22 cellular contexts compared by ENCODE assay signal in the genomic region with DNA sequence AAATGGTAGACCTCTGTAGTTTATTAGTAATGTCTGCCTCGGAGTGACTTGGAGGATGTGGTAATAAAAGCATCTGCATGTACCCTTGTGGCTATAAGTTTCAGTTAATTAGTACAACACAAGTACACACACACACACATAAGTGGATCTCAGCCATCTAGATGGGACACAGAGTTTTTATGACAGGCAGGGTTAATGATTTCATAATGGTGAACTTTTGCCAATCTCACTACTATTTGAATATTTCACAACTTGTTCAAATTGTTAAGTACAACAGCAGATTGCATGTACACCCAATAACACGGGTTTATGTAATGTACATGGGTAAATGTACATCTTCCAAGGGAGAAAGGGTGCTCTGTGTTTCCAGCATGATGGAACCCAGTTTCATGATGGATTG.
"Had no signal": no experiment of that assay in that cellular context is flagged by ENCODE, and none has a peak within 500 bp of the region (broad histone marks: within the 10 kb centered on the region; RNA-seq: fewer than 3 reads in every experiment).

No MANE protein-coding gene starts in this region.

- H3K9me3 ChIP-seq: Peyer's patch had no signal

- ATAC-seq: activated CD4-positive, CD25-positive, alpha-beta regulatory T cell treated with anti-CD3 and anti-CD28 coated beads, Interleukin-2, amount 50 U/mL, for 24 hours; activated CD8-positive, alpha-beta memory T cell treated with anti-CD3 and anti-CD28 coated beads, Interleukin-2, amount 10 ng/mL, durations not matched to agents 7 days and 5 days had no signal

- H3K4me1 Mint-ChIP-seq: activated CD8-positive, alpha-beta memory T cell treated with anti-CD3 and anti-CD28 coated beads, Interleukin-2, amount 10 ng/mL, durations not matched to agents 7 days and 5 days; activated naive CD4-positive, alpha-beta T cell treated with anti-CD3 and anti-CD28 coated beads, Interleukin-2, amount 50 U/mL, for 24 hours had no signal

- H3K36me3 Mint-ChIP-seq: activated CD8-positive, alpha-beta memory T cell treated with anti-CD3 and anti-CD28 coated beads, Interleukin-2, amount 10 ng/mL, durations not matched to agents 7 days and 5 days; activated naive CD4-positive, alpha-beta T cell treated with anti-CD3 and anti-CD28 coated beads, Interleukin-2, amount 50 U/mL, for 24 hours had no signal

- H3K27ac Mint-ChIP-seq: activated CD8-positive, alpha-beta memory T cell treated with anti-CD3 and anti-CD28 coated beads, Interleukin-2, amount 10 ng/mL, durations not matched to agents 7 days and 5 days; activated naive CD4-positive, alpha-beta T cell treated with anti-CD3 and anti-CD28 coated beads, Interleukin-2, amount 50 U/mL, for 24 hours; activated T-cell treated with anti-CD3 and anti-CD28 coated beads, Interleukin-2, amount 50 U/mL, for 24 hours; activated T-helper 1 cell treated with anti-CD3 and anti-CD28 coated beads, Interleukin-12 subunit alpha, Interleukin-12 subunit beta, Interleukin-2, Interleukin-4 antibody, amounts not matched to agents 30 ng/mL and 10 ng/mL and 1 ng/mL, durations not matched to agents 14 hours and 24 hours and 36 hours; T-helper 1 cell treated with Interleukin-12 subunit alpha and Interleukin-12 subunit beta and Interleukin-4 antibody, amounts not matched to agents 30 μg/mL and 1 μg/mL, for 36 hours had no signal

- H3K27me3 ChIP-seq: Peyer's patch had no signal

- H3K27me3 Mint-ChIP-seq: activated CD8-positive, alpha-beta memory T cell treated with anti-CD3 and anti-CD28 coated beads, Interleukin-2, amount 10 ng/mL, durations not matched to agents 7 days and 5 days; activated naive CD4-positive, alpha-beta T cell treated with anti-CD3 and anti-CD28 coated beads, Interleukin-2, amount 50 U/mL, for 24 hours had no signal

- H3K4me3 Mint-ChIP-seq: activated CD8-positive, alpha-beta memory T cell treated with anti-CD3 and anti-CD28 coated beads, Interleukin-2, amount 10 ng/mL, durations not matched to agents 7 days and 5 days; activated naive CD4-positive, alpha-beta T cell treated with anti-CD3 and anti-CD28 coated beads, Interleukin-2, amount 50 U/mL, for 24 hours; activated T-cell treated with anti-CD3 and anti-CD28 coated beads, Interleukin-2, amount 50 U/mL, for 24 hours; activated T-helper 1 cell treated with anti-CD3 and anti-CD28 coated beads, Interleukin-12 subunit alpha, Interleukin-12 subunit beta, Interleukin-2, Interleukin-4 antibody, amounts not matched to agents 30 ng/mL and 10 ng/mL and 1 ng/mL, durations not matched to agents 14 hours and 24 hours and 36 hours; T-helper 1 cell treated with Interleukin-12 subunit alpha and Interleukin-12 subunit beta and Interleukin-4 antibody, amounts not matched to agents 30 μg/mL and 1 μg/mL, for 36 hours had no signal

- H3K4me1 ChIP-seq: Peyer's patch had no signal

- H3K27ac ChIP-seq: Peyer's patch, RWPE1 had no signal

- H3K4me3 ChIP-seq: Peyer's patch had no signal

- H3K9me3 Mint-ChIP-seq: activated T-cell treated with anti-CD3 and anti-CD28 coated beads, Interleukin-2, amount 50 U/mL, for 24 hours; activated T-helper 1 cell treated with anti-CD3 and anti-CD28 coated beads, Interleukin-12 subunit alpha, Interleukin-12 subunit beta, Interleukin-2, Interleukin-4 antibody, amounts not matched to agents 30 ng/mL and 10 ng/mL and 1 ng/mL, durations not matched to agents 14 hours and 24 hours and 36 hours had no signal

- H3K36me3 ChIP-seq: Peyer's patch had no signal

- DNase-seq: activated CD4-positive, alpha-beta T cell treated with anti-CD3 and anti-CD28 coated beads for 4 hours; activated CD4-positive, alpha-beta T cell treated with anti-CD3 and anti-CD28 coated beads, Interleukin-2, amount 50 U/mL, for 4 hours; activated CD8-positive, alpha-beta memory T cell treated with anti-CD3 and anti-CD28 coated beads, Interleukin-2, amount 10 ng/mL, durations not matched to agents 7 days and 5 days; activated effector memory CD4-positive, alpha-beta T cell treated with Interleukin-2 at 50 U/mL for 16 hours; activated naive CD4-positive, alpha-beta T cell; activated T-cell treated with anti-CD3 and anti-CD28 coated beads, Interleukin-2, amount 50 U/mL, for 24 hours; aorta; Kasumi-1; KBM-7; NCI-H1048; NCI-H146; NCI-H187 treated with DMSO at 0.1 percent for 48 hours; NCI-H2081 treated with DMSO at 0.1 percent for 48 hours; NCI-H446; NCI-H524; Peyer's patch; SHP77 had no signal
